In the genomic region with DNA sequence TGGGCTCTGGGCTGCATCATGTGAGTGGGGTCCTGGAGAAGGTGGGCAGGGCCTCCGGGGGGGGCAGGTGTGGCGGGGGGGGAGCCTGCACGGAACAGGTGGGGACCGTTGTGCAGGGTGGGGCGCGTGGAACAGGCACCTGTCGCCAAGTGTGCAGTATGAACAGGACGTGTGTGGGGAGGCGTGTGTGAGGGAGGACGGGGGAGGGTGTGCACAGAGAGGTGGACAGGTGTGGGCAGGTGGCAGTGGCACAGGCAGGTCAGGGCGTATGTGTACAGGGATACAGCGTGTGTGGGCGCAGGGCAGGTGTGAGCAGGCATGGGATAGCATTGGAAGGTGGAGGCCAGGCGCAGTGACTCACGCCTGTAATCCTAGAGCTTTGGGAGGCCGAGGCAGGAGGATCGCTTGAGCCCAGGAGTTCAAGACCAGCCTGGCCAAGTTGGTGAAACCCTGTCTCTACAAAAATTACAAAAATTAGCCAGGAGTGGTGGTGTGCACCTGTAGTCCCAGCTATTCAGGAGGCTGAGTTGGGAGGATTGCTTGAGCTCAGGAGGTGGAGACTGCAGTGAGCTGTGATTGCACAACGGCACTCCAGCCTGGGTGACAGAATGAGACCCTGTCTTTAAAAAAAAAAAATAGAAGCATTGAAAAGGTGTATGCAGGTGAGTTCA, we compare ENCODE assay signal across 1 cellular context.
TF ChIP-seq lines count a peak whose summit lies in the region.

No MANE protein-coding gene starts in this region.

TF ChIP-seq in HCT116, 20 proteins besides CTCF, POLR2A, EP300 and RAD21:
- no peak for TF ChIP-seq CBX3 (IDR thresholded peaks at IDR 0.05; ENCODE audit: low read depth)
- TF ChIP-seq EGR1 (IDR thresholded peaks at IDR 0.05; ENCODE audit: low read depth) = no peak
- TF ChIP-seq JUND (IDR thresholded peaks at IDR 0.05) = no peak
- TF ChIP-seq, protein P1, sequence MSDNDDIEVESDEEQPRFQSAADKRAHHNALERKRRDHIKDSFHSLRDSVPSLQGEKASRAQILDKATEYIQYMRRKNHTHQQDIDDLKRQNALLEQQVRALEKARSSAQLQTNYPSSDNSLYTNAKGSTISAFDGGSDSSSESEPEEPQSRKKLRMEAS (IDR thresholded peaks at IDR 0.05) = no peak
- TF ChIP-seq SP1 (IDR thresholded peaks at IDR 0.05; ENCODE audit: low read depth) = no peak
- TF ChIP-seq, protein P2, sequence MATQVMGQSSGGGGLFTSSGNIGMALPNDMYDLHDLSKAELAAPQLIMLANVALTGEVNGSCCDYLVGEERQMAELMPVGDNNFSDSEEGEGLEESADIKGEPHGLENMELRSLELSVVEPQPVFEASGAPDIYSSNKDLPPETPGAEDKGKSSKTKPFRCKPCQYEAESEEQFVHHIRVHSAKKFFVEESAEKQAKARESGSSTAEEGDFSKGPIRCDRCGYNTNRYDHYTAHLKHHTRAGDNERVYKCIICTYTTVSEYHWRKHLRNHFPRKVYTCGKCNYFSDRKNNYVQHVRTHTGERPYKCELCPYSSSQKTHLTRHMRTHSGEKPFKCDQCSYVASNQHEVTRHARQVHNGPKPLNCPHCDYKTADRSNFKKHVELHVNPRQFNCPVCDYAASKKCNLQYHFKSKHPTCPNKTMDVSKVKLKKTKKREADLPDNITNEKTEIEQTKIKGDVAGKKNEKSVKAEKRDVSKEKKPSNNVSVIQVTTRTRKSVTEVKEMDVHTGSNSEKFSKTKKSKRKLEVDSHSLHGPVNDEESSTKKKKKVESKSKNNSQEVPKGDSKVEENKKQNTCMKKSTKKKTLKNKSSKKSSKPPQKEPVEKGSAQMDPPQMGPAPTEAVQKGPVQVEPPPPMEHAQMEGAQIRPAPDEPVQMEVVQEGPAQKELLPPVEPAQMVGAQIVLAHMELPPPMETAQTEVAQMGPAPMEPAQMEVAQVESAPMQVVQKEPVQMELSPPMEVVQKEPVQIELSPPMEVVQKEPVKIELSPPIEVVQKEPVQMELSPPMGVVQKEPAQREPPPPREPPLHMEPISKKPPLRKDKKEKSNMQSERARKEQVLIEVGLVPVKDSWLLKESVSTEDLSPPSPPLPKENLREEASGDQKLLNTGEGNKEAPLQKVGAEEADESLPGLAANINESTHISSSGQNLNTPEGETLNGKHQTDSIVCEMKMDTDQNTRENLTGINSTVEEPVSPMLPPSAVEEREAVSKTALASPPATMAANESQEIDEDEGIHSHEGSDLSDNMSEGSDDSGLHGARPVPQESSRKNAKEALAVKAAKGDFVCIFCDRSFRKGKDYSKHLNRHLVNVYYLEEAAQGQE (IDR thresholded peaks at IDR 0.05; ENCODE audit: low read depth) = no peak
- TF ChIP-seq SRF (IDR thresholded peaks at IDR 0.05; ENCODE audit: low read depth) = no peak
- TF ChIP-seq CEBPB (IDR thresholded peaks at IDR 0.05; ENCODE audit: low read depth) = no peak
- TF ChIP-seq FOSL1 (IDR thresholded peaks at IDR 0.05; ENCODE audit: low read depth) = no peak
